12 cellular contexts compared by ENCODE assay signal in genomic region chr10:86733260-86733671, GRCh38. TPM values are rescaled to one million over a fixed set of nuclear protein-coding genes. Genes with fewer than 3 reads are reported as not detected.
DNase-seq lines count a peak whose midpoint lies in the region; ATAC-seq and TF ChIP-seq lines count a peak whose summit lies in the region.
"Had no signal": no experiment of that assay in that cellular context is flagged by ENCODE, and none has a peak within 500 bp of the region (broad histone marks: within the 10 kb centered on the region; RNA-seq: fewer than 3 reads in every experiment).

No MANE protein-coding gene starts in this region.

- no peak overlapping the region for H4K91ac ChIP-seq in neuronal stem cell (ENCODE audit: low read depth, low read length, poor library complexity)

- H3K9ac ChIP-seq in neuronal stem cell (ENCODE audit: low read depth, low read length, poor library complexity) = no peak overlapping the region

- no peaks in the 10 kb centered on the region for H3K79me1 ChIP-seq in neuronal stem cell (ENCODE audit: low read depth, low read length)

- H3K4ac ChIP-seq in neuronal stem cell (ENCODE audit: low read length) = no peak overlapping the region

- no peak overlapping the region for H2BK12ac ChIP-seq in neuronal stem cell (ENCODE audit: low read length)

- TF ChIP-seq CTCF in cardiac muscle cell (IDR thresholded peaks at IDR 0.05; ENCODE audit: low read depth, low read length) = no peak
- TF ChIP-seq CTCF in upper lobe of left lung (IDR thresholded peaks at IDR 0.05) = peak in 1 of 6 experiments; percentile 15

- H3K27ac ChIP-seq in SJCRH30 = no peak overlapping the region
- peak overlapping the region; percentile 99 for H3K27ac ChIP-seq in cardiac muscle cell
- no peak overlapping the region for H3K27ac ChIP-seq in neuronal stem cell (replicated peaks; ENCODE audit: low read length)
- H3K27ac ChIP-seq in upper lobe of left lung = peak overlapping the region; percentile 3 to 58 (median 49)

- DNase-seq in SJCRH30 = peak; percentile 20 to 50
- DNase-seq in cardiac muscle cell (ENCODE audit: low read depth in 1 of 2, low spot score in 1 of 2) = peak; percentile 29 to 91
- no peak for DNase-seq in neuronal stem cell (ENCODE audit: low spot score)
- DNase-seq in upper lobe of left lung = peak in 1 of 2 donors; percentile 60
- no peak for DNase-seq in erythroblast (lab: John Stamatoyannopoulos, UW)
- DNase-seq: CD8-positive, alpha-beta memory T cell; immature natural killer cell; MG63; NCI-H345; Peyer's patch had no signal

- H3K23ac ChIP-seq in neuronal stem cell (ENCODE audit: low read depth, low read length, poor library complexity) = no peak overlapping the region

- H3K9me3 ChIP-seq in SJCRH30 (replicated peaks) (no peaks in the 10 kb centered on the region), cardiac muscle cell (ENCODE audit: low read depth) (no peaks in the 10 kb centered on the region), neuronal stem cell (replicated peaks in 1 of 2; ENCODE audit: control insufficient read depth in 2 of 2, insufficient read depth in 1 of 2, low read depth in 1 of 2, low read length in 2 of 2) (no peaks in the 10 kb centered on the region), upper lobe of left lung (no peaks in the 10 kb centered on the region)
- H3K9me3 ChIP-seq: MG63, Peyer's patch had no signal

- no peak overlapping the region for H3K4me2 ChIP-seq in neuronal stem cell (ENCODE audit: insufficient read depth, low read length, poor library complexity, severe bottlenecking)

- H3K36me3 ChIP-seq in SJCRH30 = no peaks in the 10 kb centered on the region
- peaks cover 36% of the 10 kb centered on the region for H3K36me3 ChIP-seq in cardiac muscle cell
- H3K36me3 ChIP-seq in neuronal stem cell (replicated peaks in 1 of 2; ENCODE audit: control insufficient read depth in 2 of 2, insufficient read depth in 2 of 2, low read length in 2 of 2) = no peaks in the 10 kb centered on the region
- no peaks in the 10 kb centered on the region for H3K36me3 ChIP-seq in upper lobe of left lung
- H3K36me3 ChIP-seq: MG63, Peyer's patch had no signal

- no CpG with 5 or more reads among the region's 8 CpGs for WGBS in neuronal stem cell (ENCODE audit: extremely low coverage in 2 of 2, insufficient read length in 2 of 2, insufficient replicate concordance in 1 of 2), 2 donors
- 62 to 67% methylated on average over 8 of the region's 8 CpGs for WGBS in upper lobe of left lung, 2 donors

- no peak overlapping the region for H3K18ac ChIP-seq in neuronal stem cell (ENCODE audit: low read length)

- H2BK15ac ChIP-seq in neuronal stem cell (ENCODE audit: low read length) = no peak overlapping the region

- no peak overlapping the region for H2BK120ac ChIP-seq in neuronal stem cell (ENCODE audit: low read depth, low read length)

- TF ChIP-seq EP300 in upper lobe of left lung (IDR thresholded peaks at IDR 0.05) = no peak

- H3K4me3 ChIP-seq in SJCRH30 (peak overlapping the region; percentile 28), cardiac muscle cell (no peak overlapping the region), neuronal stem cell (ENCODE audit: low read length in 2 of 2) (no peak overlapping the region), upper lobe of left lung (no peak overlapping the region)
- H3K4me3 ChIP-seq: MG63, Peyer's patch had no signal

- H3K27me3 ChIP-seq in SJCRH30 = no peaks in the 10 kb centered on the region
- no peaks in the 10 kb centered on the region for H3K27me3 ChIP-seq in cardiac muscle cell
- no peaks in the 10 kb centered on the region for H3K27me3 ChIP-seq in neuronal stem cell (ENCODE audit: control insufficient read depth in 3 of 3, insufficient read depth in 3 of 3, low read depth in 1 of 3, low read length in 3 of 3)
- H3K27me3 ChIP-seq in upper lobe of left lung = no peaks in the 10 kb centered on the region
- H3K27me3 ChIP-seq: MG63, Peyer's patch had no signal

- TF ChIP-seq POLR2A in upper lobe of left lung (IDR thresholded peaks at IDR 0.05) = no peak
- TF ChIP-seq POLR2A in erythroblast (IDR thresholded peaks at IDR 0.05; ENCODE audit: low read length) = no peak

- ATAC-seq in upper lobe of left lung (ENCODE audit: low FRiP score in 2 of 2) (peak; percentile 48 to 87), esophagus mucosa (no peak), SK-N-SH treated with all-trans-retinoic acid at 6 μM for 48 hours (no peak)

- no peak overlapping the region for H2BK5ac ChIP-seq in neuronal stem cell (ENCODE audit: low read length)

- H2AK5ac ChIP-seq in neuronal stem cell (ENCODE audit: low read depth, low read length) = no peak overlapping the region

- H3K14ac ChIP-seq in neuronal stem cell (ENCODE audit: low read length) = no peak overlapping the region

- H3K4me1 ChIP-seq in SJCRH30 = no peaks in the 10 kb centered on the region
- H3K4me1 ChIP-seq in cardiac muscle cell (ENCODE audit: low read depth) = peaks cover 38% of the 10 kb centered on the region
- peaks cover 2 to 6% of the 10 kb centered on the region in 2 donors for H3K4me1 ChIP-seq in neuronal stem cell (ENCODE audit: control insufficient read depth in 2 of 2, insufficient read depth in 1 of 2, low read depth in 1 of 2, low read length in 2 of 2)
- H3K4me1 ChIP-seq in upper lobe of left lung = peaks cover 4 to 14% (median 5%) of the 10 kb centered on the region in 4 donors

- no peak overlapping the region for H4K8ac ChIP-seq in neuronal stem cell (ENCODE audit: low read depth, low read length)

- H2AFZ ChIP-seq in neuronal stem cell (ENCODE audit: low read length) = peak overlapping the region; percentile 21

TF ChIP-seq in SK-N-SH treated with all-trans-retinoic acid at 6 μM for 48 hours, 23 proteins besides CTCF, POLR2A, EP300 and RAD21:
- no peak for TF ChIP-seq ZNF70 (CRISPR knock-in tag; IDR thresholded peaks at IDR 0.05)
- no peak for TF ChIP-seq TOX (CRISPR knock-in tag; IDR thresholded peaks at IDR 0.05; ENCODE audit: borderline replicate concordance)
- no peak for TF ChIP-seq ISL1 (CRISPR knock-in tag; IDR thresholded peaks at IDR 0.05)
- TF ChIP-seq PATZ1 (CRISPR knock-in tag; IDR thresholded peaks at IDR 0.05; ENCODE audit: borderline replicate concordance) = no peak
- TF ChIP-seq RARB (CRISPR knock-in tag; IDR thresholded peaks at IDR 0.05) = no peak
- TF ChIP-seq POU6F1 (CRISPR knock-in tag; IDR thresholded peaks at IDR 0.05; ENCODE audit: borderline replicate concordance, low read depth) = no peak
- no peak for TF ChIP-seq ZNF8 (CRISPR knock-in tag; IDR thresholded peaks at IDR 0.05)
- TF ChIP-seq OSR1 (CRISPR knock-in tag; IDR thresholded peaks at IDR 0.05) = no peak

RNA-seq across cellular contexts. Expression of gene BMPR1A, which starts 23.2 kb away (rescaled TPM):
- total RNA-seq in SJCRH30 (2014; rRNA removed; shearing (Covaris generic)) = 28.7 and 36.3 TPM in 2 replicates
- total RNA-seq in cardiac muscle cell (37.0 and 39.4 TPM in 2 replicates), upper lobe of left lung (10 to 100 TPM; 12.9 to 37.4 (median 30.6) TPM), esophagus mucosa (17.3 TPM)
- polyA plus RNA-seq in cardiac muscle cell = 35.6 and 54.2 TPM in 2 replicates
- polyA plus RNA-seq in neuronal stem cell (2013, experiment 1 of 2) = 24.6 TPM
- 25.2 TPM for polyA plus RNA-seq in neuronal stem cell (2013, experiment 2 of 2)

Comparison
In these comparisons a context has a peak if more than half of its experiments do, and no peak if none do; other contexts are left out.
1. DNase-seq: peak in SJCRH30 (2 of 2) and cardiac muscle cell (2 of 2); none in neuronal stem cell (single experiment) and erythroblast (0 of 2).
2. H3K27ac ChIP-seq: peak in cardiac muscle cell (single experiment) and upper lobe of left lung (4 of 4); none in SJCRH30 (single experiment) and neuronal stem cell (single experiment).
3. ATAC-seq: peak in upper lobe of left lung (2 of 2); none in esophagus mucosa (single experiment) and SK-N-SH treated with all-trans-retinoic acid at 6 μM for 48 hours (single experiment).